In the genomic region with DNA sequence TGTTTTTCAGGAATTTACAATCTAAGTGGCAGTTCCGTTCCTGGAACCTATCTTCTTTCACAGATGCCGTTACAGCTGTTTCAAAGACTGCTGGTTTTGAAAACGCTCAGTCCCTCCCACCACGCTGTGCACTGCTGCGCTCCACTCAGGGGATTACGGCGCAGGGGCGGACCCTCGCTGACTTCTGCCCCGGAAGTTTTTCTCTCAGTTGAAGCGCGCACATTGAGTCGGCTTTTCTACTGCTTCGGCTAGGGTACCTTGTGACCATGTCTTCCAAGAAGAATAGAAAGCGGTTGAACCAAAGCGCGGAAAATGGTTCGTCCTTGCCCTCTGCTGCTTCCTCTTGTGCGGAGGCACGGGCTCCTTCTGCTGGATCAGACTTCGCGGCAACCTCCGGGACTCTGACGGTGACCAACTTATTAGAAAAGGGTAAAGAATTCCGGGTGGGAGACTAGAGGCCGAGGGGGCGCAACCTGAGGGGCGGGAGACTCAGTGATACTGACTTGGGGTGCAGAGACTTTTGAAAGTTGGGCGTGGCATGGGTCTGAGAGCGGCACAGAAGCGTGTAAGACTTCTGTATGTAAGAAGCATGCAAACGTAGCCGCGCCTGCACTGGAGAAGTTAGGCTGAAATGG, we compare ENCODE assay signal across 8 cellular contexts. TPM values are rescaled to one million over a fixed set of nuclear protein-coding genes. Genes with fewer than 3 reads are reported as not detected.
DNase-seq lines count a peak whose midpoint lies in the region; ATAC-seq and TF ChIP-seq lines count a peak whose summit lies in the region.

No MANE protein-coding gene starts in this region.

- ATAC-seq in HG02759 (IDR thresholded peaks at IDR 0.05; ENCODE audit: unreplicated experiment) (peak; percentile 95), heart right ventricle (peak; percentile 96 to 99 (median 98))

- TF ChIP-seq CTCF in GM12875 (IDR thresholded peaks at IDR 0.05; ENCODE audit: borderline replicate concordance, insufficient read depth, low read depth, low read length) (no peak), heart right ventricle (IDR thresholded peaks at IDR 0.05) (peak in 1 of 9 donors; percentile 12)

- peak overlapping the region; percentile 64 for H3K4me3 ChIP-seq in GM12875 (ENCODE audit: low read depth, low read length)
- peak overlapping the region; percentile 64 to 95 (median 92) for H3K4me3 ChIP-seq in heart right ventricle
- H3K4me3 ChIP-seq in urinary bladder (ENCODE audit: low read depth, low read length): peak overlapping the region; percentile 83

- H3K36me3 ChIP-seq in heart right ventricle (peaks cover 0 to 5% (median 0%) of the 10 kb centered on the region in 9 donors), urinary bladder (ENCODE audit: insufficient read depth) (no peaks in the 10 kb centered on the region)

- H3K27ac ChIP-seq in adipose tissue (ENCODE audit: low read depth, low read length) (peak overlapping the region; percentile 42), heart right ventricle (peak overlapping the region in 9 of 10 donors; percentile 69 to 90 (median 82)), urinary bladder (ENCODE audit: low read depth) (no peak overlapping the region)

- H3K4me1 ChIP-seq in heart right ventricle (peaks cover 0 to 25% (median 17%) of the 10 kb centered on the region in 9 donors), urinary bladder (ENCODE audit: insufficient read depth) (no peaks in the 10 kb centered on the region)

- no peaks in the 10 kb centered on the region for H3K9me3 ChIP-seq in heart right ventricle

- WGBS in adipose tissue, 3 donors: 0% methylated on average over 34 of the region's 34 CpGs
- WGBS in heart right ventricle, 2 donors: 0 to 1% methylated on average over 34 of the region's 34 CpGs
- under 1% methylated on average over 34 of the region's 34 CpGs for WGBS in urinary bladder

- intact Hi-C loops in heart right ventricle (cut with DNase I): loop anchor here in 7 of 10 donors (1.0 to 10.0 kb wide), 6 partner anchors 96 to 321 kb away; partner anchors contain the start of genes FGF2 (in 2 of the 7) and BBS12 (in 1 of the 7)
- intact Hi-C loops in posterior vena cava (cut with DNase I): loop anchor here in 1 of 2 donors (10.0 kb wide), 2 partner anchors 168 to 318 kb away; no protein-coding TSS in a partner anchor

- H3K27me3 ChIP-seq in heart right ventricle: no peaks in the 10 kb centered on the region

- DNase-seq in NCI-H1417 (lab: John Stamatoyannopoulos, UW): peak; percentile 79 to 90 (median 82)
- peak; percentile 79 for DNase-seq in SW480 (ENCODE audit: low spot score)
- DNase-seq in heart right ventricle: peak; percentile 82 to 86
- peak; percentile 94 for DNase-seq in posterior vena cava (ENCODE audit: low spot score)

RNA-seq across cellular contexts. Expression of gene NUDT6, which starts 0.6 kb away (rescaled TPM):
- polyA plus RNA-seq in adipose tissue: 10 to 100 TPM in 1 of 3 donors, 1 to 10 TPM in 2; 3.1 to 17.0 (median 9.6) TPM
- 10 to 100 TPM; 10.9 to 18.3 (median 14.9) TPM for total RNA-seq in heart right ventricle
- 10 to 100 TPM in 1 of 2 donors, 1 to 10 TPM in 1; 7.7 to 25.1 TPM for polyA plus RNA-seq in heart right ventricle
- total RNA-seq in posterior vena cava: 1 to 10 TPM; 2.7 to 5.4 TPM
- total RNA-seq in urinary bladder: 12.1 TPM
- 5.6 TPM for polyA plus RNA-seq in urinary bladder
